Comparison of ENCODE assay signal across 1 cellular context in genomic region chr11:120589376-120589775, GRCh38.
TF ChIP-seq lines count a peak whose summit lies in the region.

No MANE protein-coding gene starts in this region.

TF ChIP-seq in WTC11, 78 proteins besides CTCF, POLR2A, EP300 and RAD21 (continued from another document):
- TF ChIP-seq PRDM15 (CRISPR knock-in tag; IDR thresholded peaks at IDR 0.05) (no peak), CREM (CRISPR knock-in tag; IDR thresholded peaks at IDR 0.05) (no peak), ZNF138 (CRISPR knock-in tag; conservative IDR thresholded peaks at IDR 0.05) (no peak), ELF4 (CRISPR knock-in tag; IDR thresholded peaks at IDR 0.05; ENCODE audit: low read depth) (no peak), SMAD3 (CRISPR knock-in tag; IDR thresholded peaks at IDR 0.05; ENCODE audit: borderline replicate concordance) (no peak)
- TF ChIP-seq, protein P1, sequence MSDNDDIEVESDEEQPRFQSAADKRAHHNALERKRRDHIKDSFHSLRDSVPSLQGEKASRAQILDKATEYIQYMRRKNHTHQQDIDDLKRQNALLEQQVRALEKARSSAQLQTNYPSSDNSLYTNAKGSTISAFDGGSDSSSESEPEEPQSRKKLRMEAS (CRISPR knock-in tag; IDR thresholded peaks at IDR 0.05), result no peak
